Comparison of ENCODE assay signal across 8 cellular contexts in the genomic region with DNA sequence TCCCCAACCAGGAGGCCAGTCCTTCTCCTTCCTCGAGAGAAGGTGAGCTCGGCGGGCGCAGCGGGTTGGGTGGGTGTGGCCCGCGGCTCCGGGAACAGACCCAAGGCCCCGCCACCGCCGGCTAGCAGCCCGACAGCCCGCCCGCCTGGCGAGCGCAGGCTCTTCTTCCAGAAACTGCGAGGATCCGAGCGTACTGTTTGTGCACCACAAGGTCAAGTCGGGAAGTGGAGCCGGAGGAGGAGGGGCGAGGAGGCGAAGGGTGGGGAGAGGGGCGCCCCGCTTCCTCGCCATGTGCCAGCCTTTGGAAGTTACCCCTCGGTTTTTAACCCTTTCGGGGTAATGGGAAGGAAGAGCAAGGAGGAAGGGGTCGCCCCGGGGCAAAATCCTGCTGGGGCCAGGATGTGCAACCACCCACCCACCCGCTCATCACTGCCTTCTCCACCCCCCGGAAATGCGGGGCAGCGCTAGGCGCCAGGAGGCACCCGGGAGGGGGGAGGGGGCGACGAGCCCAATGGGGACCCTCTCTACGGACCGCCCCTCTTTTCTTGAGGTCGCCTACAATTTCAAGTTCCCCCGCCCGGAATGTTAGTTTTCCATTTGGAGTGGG. TPM values are rescaled to one million over a fixed set of nuclear protein-coding genes. Genes with fewer than 3 reads are reported as not detected.
DNase-seq lines count a peak whose midpoint lies in the region.

No MANE protein-coding gene starts in this region.

- H3K9me3 Mint-ChIP-seq in activated CD4-positive, alpha-beta T cell treated with anti-CD3 and anti-CD28 coated beads, Interleukin-2, amount 10 ng/mL, durations not matched to agents 24 days and 14 days: no peaks in the 10 kb centered on the region

- intact Hi-C loops in activated CD4-positive, alpha-beta T cell treated with anti-CD3 and anti-CD28 coated beads, Interleukin-2, amount 10 ng/mL, durations not matched to agents 24 days and 14 days (cut with micrococcal nuclease): loop anchor here (1.0 to 10.0 kb wide), 3 partner anchors 13 to 520 kb away; partner anchors contain the start of gene VDAC1

- H3K36me3 Mint-ChIP-seq in activated CD4-positive, alpha-beta T cell treated with anti-CD3 and anti-CD28 coated beads, Interleukin-2, amount 10 ng/mL, durations not matched to agents 24 days and 14 days (ENCODE audit: low read depth): peaks cover 2% of the 10 kb centered on the region

- H3K27ac ChIP-seq in cingulate gyrus (ENCODE audit: low read depth, low read length): peak overlapping the region; percentile 97

- peak overlapping the region; percentile 98 for H3K27ac Mint-ChIP-seq in activated CD4-positive, alpha-beta T cell treated with anti-CD3 and anti-CD28 coated beads, Interleukin-2, amount 10 ng/mL, durations not matched to agents 24 days and 14 days

- H3K4me3 Mint-ChIP-seq in activated CD4-positive, alpha-beta T cell treated with anti-CD3 and anti-CD28 coated beads, Interleukin-2, amount 10 ng/mL, durations not matched to agents 24 days and 14 days: peak overlapping the region; percentile 89

- H3K4me1 Mint-ChIP-seq in activated CD4-positive, alpha-beta T cell treated with anti-CD3 and anti-CD28 coated beads, Interleukin-2, amount 10 ng/mL, durations not matched to agents 24 days and 14 days: peaks cover 19% of the 10 kb centered on the region

- H3K27me3 Mint-ChIP-seq in activated CD4-positive, alpha-beta T cell treated with anti-CD3 and anti-CD28 coated beads, Interleukin-2, amount 10 ng/mL, durations not matched to agents 24 days and 14 days: peaks cover 13% of the 10 kb centered on the region

- DNase-seq in NCI-H345 (lab: John Stamatoyannopoulos, UW) (peak; percentile 52), NCI-H345 treated with DMSO at 0.1 percent for 48 hours (lab: John Stamatoyannopoulos, UW; ENCODE audit: unreplicated experiment) (no peak), NCI-H2171 treated with DMSO at 0.1 percent for 48 hours (lab: John Stamatoyannopoulos, UW) (peak; percentile 66), kidney tubule cell (ENCODE audit: low spot score) (peak; percentile 72), OCI-M2 (lab: John Stamatoyannopoulos, UW; ENCODE audit: unreplicated experiment) (no peak)
- peak; percentile 89 for DNase-seq in activated CD4-positive, alpha-beta T cell treated with anti-CD3 and anti-CD28 coated beads, Interleukin-2, amount 10 ng/mL, durations not matched to agents 24 days and 14 days
- peak; percentile 35 to 58 for DNase-seq in stimulated activated CD4-positive, alpha-beta T cell treated with anti-CD3 and anti-CD28 coated beads, Interleukin-15, amount 100 ng/mL, for 48 hours (ENCODE audit: low read depth in 2 of 2)

RNA-seq across cellular contexts. Expression of gene JADE2, which starts 1.1 kb away (rescaled TPM):
- total RNA-seq in activated CD4-positive, alpha-beta T cell treated with anti-CD3 and anti-CD28 coated beads, Interleukin-2, amount 10 ng/mL, durations not matched to agents 24 days and 14 days: 72.5 and 81.3 TPM in 2 replicates

Comparison
In these comparisons a context has a peak if more than half of its experiments do, and no peak if none do; other contexts are left out.
1. DNase-seq: peak in NCI-H345 (single experiment), NCI-H2171 treated with DMSO at 0.1 percent for 48 hours (single experiment), activated CD4-positive, alpha-beta T cell treated with anti-CD3 and anti-CD28 coated beads, Interleukin-2, amount 10 ng/mL, durations not matched to agents 24 days and 14 days (single experiment), kidney tubule cell (single experiment) and stimulated activated CD4-positive, alpha-beta T cell treated with anti-CD3 and anti-CD28 coated beads, Interleukin-15, amount 100 ng/mL, for 48 hours (2 of 2); none in NCI-H345 treated with DMSO at 0.1 percent for 48 hours (single experiment) and OCI-M2 (single experiment).